1 cellular context compared by ENCODE assay signal in the genomic region with DNA sequence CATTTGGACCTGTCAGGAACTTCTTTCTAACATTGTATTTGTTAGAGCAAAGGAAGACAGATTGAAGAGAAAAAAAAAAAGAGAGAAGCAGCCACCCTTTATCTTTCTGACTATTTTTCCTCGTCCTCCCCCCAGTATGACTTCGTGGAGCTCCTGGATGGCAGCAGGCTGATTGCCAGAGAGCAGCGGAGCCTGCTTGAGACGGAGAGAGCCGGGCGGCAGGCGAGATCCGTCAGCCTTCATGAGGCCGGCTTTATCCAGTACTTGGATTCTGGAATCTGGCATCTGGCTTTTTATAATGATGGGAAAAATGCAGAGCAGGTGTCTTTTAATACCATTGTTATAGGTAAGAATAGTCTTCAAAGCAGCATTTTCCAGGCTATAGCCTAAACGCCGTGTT.
TF ChIP-seq lines count a peak whose summit lies in the region.

No MANE protein-coding gene starts in this region.

TF ChIP-seq in GM23338, 12 proteins besides CTCF, POLR2A, EP300 and RAD21 (continued from another document):
- TF ChIP-seq, protein P1, sequence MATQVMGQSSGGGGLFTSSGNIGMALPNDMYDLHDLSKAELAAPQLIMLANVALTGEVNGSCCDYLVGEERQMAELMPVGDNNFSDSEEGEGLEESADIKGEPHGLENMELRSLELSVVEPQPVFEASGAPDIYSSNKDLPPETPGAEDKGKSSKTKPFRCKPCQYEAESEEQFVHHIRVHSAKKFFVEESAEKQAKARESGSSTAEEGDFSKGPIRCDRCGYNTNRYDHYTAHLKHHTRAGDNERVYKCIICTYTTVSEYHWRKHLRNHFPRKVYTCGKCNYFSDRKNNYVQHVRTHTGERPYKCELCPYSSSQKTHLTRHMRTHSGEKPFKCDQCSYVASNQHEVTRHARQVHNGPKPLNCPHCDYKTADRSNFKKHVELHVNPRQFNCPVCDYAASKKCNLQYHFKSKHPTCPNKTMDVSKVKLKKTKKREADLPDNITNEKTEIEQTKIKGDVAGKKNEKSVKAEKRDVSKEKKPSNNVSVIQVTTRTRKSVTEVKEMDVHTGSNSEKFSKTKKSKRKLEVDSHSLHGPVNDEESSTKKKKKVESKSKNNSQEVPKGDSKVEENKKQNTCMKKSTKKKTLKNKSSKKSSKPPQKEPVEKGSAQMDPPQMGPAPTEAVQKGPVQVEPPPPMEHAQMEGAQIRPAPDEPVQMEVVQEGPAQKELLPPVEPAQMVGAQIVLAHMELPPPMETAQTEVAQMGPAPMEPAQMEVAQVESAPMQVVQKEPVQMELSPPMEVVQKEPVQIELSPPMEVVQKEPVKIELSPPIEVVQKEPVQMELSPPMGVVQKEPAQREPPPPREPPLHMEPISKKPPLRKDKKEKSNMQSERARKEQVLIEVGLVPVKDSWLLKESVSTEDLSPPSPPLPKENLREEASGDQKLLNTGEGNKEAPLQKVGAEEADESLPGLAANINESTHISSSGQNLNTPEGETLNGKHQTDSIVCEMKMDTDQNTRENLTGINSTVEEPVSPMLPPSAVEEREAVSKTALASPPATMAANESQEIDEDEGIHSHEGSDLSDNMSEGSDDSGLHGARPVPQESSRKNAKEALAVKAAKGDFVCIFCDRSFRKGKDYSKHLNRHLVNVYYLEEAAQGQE (IDR thresholded peaks at IDR 0.05; ENCODE audit: unreplicated experiment) = no peak
- no peak for TF ChIP-seq JUNB (IDR thresholded peaks at IDR 0.05; ENCODE audit: unreplicated experiment)
- TF ChIP-seq ZNF331 (CRISPR knock-in tag; IDR thresholded peaks at IDR 0.05; ENCODE audit: low read depth) = no peak
